In the genomic region with DNA sequence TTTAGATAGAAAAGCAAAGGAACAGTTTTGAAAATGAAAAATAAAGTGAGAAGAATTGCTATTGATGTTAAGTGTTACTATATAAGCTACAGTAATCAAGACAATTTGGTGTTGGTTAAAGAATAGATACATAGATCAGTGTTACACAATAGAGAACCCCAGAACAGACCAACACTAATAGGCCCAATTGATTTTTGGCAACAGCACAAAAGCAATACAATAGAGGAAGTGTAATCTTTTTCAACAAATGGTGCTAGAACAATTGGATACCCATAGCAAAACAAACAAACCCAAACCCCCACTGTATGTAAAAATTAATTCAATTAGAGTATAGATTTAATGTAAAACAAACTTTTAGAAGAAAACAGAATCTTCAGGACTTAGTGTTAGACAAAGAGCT, we compare ENCODE assay signal across 20 cellular contexts.
A peak's percentile ranks its signal among the peaks of the same experiment; 100 is the strongest.
DNase-seq lines count a peak whose midpoint lies in the region; ATAC-seq, FAIRE-seq and TF ChIP-seq lines count a peak whose summit lies in the region.
"Had no signal": no experiment of that assay in that cellular context is flagged by ENCODE, and none has a peak within 500 bp of the region (broad histone marks: within the 10 kb centered on the region; RNA-seq: fewer than 3 reads in every experiment).

No MANE protein-coding gene starts in this region.

- intact Hi-C loops in A673 (cut with micrococcal nuclease; ENCODE audit: unreplicated experiment) (no loop called here), psoas muscle (cut with DNase I) (no loop called here)

- no peak for ATAC-seq in memory B cell (ENCODE audit: low read depth)
- no peak for ATAC-seq in psoas muscle
- no peak for ATAC-seq in foreskin keratinocyte

- POLR2A ChIA-PET in A673 (lab: Charles Lee; ENCODE audit: low non-redundant PET), result no interaction called here

- H3K4me3 Mint-ChIP-seq in memory B cell, result no peak overlapping the region
- H3K4me3 Mint-ChIP-seq: CD4-positive, CD25-positive, alpha-beta regulatory T cell had no signal

- TF ChIP-seq CTCF in A673 (conservative IDR thresholded peaks at IDR 0.05; ENCODE audit: low read depth, low read length), result no peak
- no peak for TF ChIP-seq CTCF in psoas muscle (IDR thresholded peaks at IDR 0.05)
- no peak for TF ChIP-seq CTCF in foreskin keratinocyte (conservative IDR thresholded peaks at IDR 0.05)

- peak overlapping the region; percentile 57 for H3K27ac Mint-ChIP-seq in memory B cell

- H3K27me3 ChIP-seq in A673 (replicated peaks; ENCODE audit: insufficient read depth, low read depth, low read length, poor library complexity), result no peaks in the 10 kb centered on the region
- no peaks in the 10 kb centered on the region for H3K27me3 ChIP-seq in psoas muscle (ENCODE audit: insufficient read depth in 3 of 3, low read length in 2 of 3)
- no peaks in the 10 kb centered on the region for H3K27me3 ChIP-seq in foreskin keratinocyte

- no peak for DNase-seq in A673 (ENCODE audit: low spot score)
- no peak for DNase-seq in H54 (ENCODE audit: insufficient read length, low spot score)
- DNase-seq in dermis blood vessel endothelial cell, result peak; percentile 26
- DNase-seq in memory B cell (ENCODE audit: low spot score in 2 of 2), result no peak
- no peak for DNase-seq in NCI-H1436 (lab: John Stamatoyannopoulos, UW)
- DNase-seq in psoas muscle, result no peak
- DNase-seq in GF-D8 (lab: John Stamatoyannopoulos, UW), result no peak
- DNase-seq in foreskin keratinocyte, result no peak
- DNase-seq: Caco-2; CD4-positive, CD25-positive, alpha-beta regulatory T cell; KG1; NCI-H1105 treated with DMSO at 0.1 percent for 48 hours; NCI-H187; NCI-H226; NCI-H524; NCI-H82; OCI-M1; SIG-M5 had no signal

- no peak for TF ChIP-seq POLR2A in H54 (IDR thresholded peaks at IDR 0.05; ENCODE audit: low read depth, low read length)

- H3K27ac ChIP-seq in A673 (ENCODE audit: low read depth, low read length, poor library complexity, severe bottlenecking) (no peak overlapping the region), psoas muscle (no peak overlapping the region), foreskin keratinocyte (no peak overlapping the region)

- no peaks in the 10 kb centered on the region for H3K4me1 Mint-ChIP-seq in memory B cell

- CTCF ChIA-PET in A673 (lab: Charles Lee), result no interaction called here

- H3K9me3 ChIP-seq in A673 (ENCODE audit: low read depth, low read length, poor library complexity, severe bottlenecking), result no peaks in the 10 kb centered on the region
- no peaks in the 10 kb centered on the region for H3K9me3 ChIP-seq in psoas muscle
- H3K9me3 ChIP-seq: Caco-2, HAP-1 had no signal

- peaks cover 28% of the 10 kb centered on the region for H3K36me3 Mint-ChIP-seq in memory B cell

- peak; percentile 73 for FAIRE-seq in H54 (lab: Jason Lieb, UNC)
- FAIRE-seq: GM19239 had no signal

- BruUV-seq in A673 (replicated peaks; lab: Mats Ljungman, UMichigan), result TSS peak; percentile 3

- H3K27me3 Mint-ChIP-seq in memory B cell, result no peaks in the 10 kb centered on the region
- H3K27me3 Mint-ChIP-seq: CD4-positive, CD25-positive, alpha-beta regulatory T cell had no signal

- H3K9me3 Mint-ChIP-seq in memory B cell, result no peaks in the 10 kb centered on the region
- H3K9me3 Mint-ChIP-seq: CD4-positive, CD25-positive, alpha-beta regulatory T cell had no signal

- no peaks in the 10 kb centered on the region for H3K4me1 ChIP-seq in A673 (ENCODE audit: insufficient read depth, low read length, poor library complexity, severe bottlenecking)
- no peaks in the 10 kb centered on the region for H3K4me1 ChIP-seq in psoas muscle
- no peaks in the 10 kb centered on the region for H3K4me1 ChIP-seq in foreskin keratinocyte
- H3K4me1 ChIP-seq: Caco-2, HAP-1 had no signal

- H3K36me3 ChIP-seq in A673 (ENCODE audit: insufficient read depth, low read length, poor library complexity, severe bottlenecking) (peaks cover 7% of the 10 kb centered on the region), psoas muscle (ENCODE audit: insufficient read depth in 1 of 2, low read depth in 1 of 2) (peaks cover 0 to 82% of the 10 kb centered on the region in 2 donors)

- H3K4me3 ChIP-seq in A673 (ENCODE audit: low read depth, low read length, poor library complexity, severe bottlenecking), result no peak overlapping the region
- H3K4me3 ChIP-seq in psoas muscle, result no peak overlapping the region
- H3K4me3 ChIP-seq: HAP-1 had no signal
